23 cellular contexts compared by ENCODE assay signal in the genomic region with DNA sequence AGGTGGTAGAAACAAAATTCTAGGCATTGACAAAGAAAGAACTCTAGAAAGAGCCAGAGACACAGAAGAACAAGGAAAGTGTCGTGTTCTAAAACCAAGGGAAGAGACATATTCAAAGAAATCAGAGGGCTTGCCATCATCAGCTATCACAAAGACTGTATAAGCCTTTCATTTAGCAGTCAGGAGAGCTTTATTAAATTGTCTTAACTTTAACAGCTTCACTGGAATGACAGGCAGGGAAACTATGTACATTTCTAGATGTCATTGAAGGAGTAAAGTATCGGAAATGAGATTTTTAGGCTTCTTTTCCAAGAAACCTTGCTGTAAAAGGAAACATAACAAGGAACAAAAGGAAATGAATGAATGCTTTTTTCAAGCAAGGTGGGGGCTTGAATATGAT. TPM values are rescaled to one million over a fixed set of nuclear protein-coding genes. Genes with fewer than 3 reads are reported as not detected.
"Had no signal": no experiment of that assay in that cellular context is flagged by ENCODE, and none has a peak within 500 bp of the region (broad histone marks: within the 10 kb centered on the region; RNA-seq: fewer than 3 reads in every experiment).

No MANE protein-coding gene starts in this region.

- H3K4me1 Mint-ChIP-seq: central memory CD8-positive, alpha-beta T cell had no signal

- H3K27ac Mint-ChIP-seq: activated naive CD4-positive, alpha-beta T cell treated with anti-CD3 and anti-CD28 coated beads, Interleukin-2, amount 50 U/mL, for 72 hours; activated T-cell treated with anti-CD3 and anti-CD28 coated beads, Interleukin-2, amount 50 U/mL, for 72 hours; natural killer cell; stimulated activated naive CD8-positive, alpha-beta T cell treated with anti-CD3 and anti-CD28 coated beads, Interleukin-15, Interleukin-2, amounts not matched to agents 100 ng/mL and 50 ng/mL, for 24 hours had no signal

- DNase-seq: activated CD4-positive, alpha-beta T cell treated with anti-CD3 and anti-CD28 coated beads for 4 hours; activated CD4-positive, alpha-beta T cell treated with anti-CD3 and anti-CD28 coated beads, Interleukin-2, amount 50 U/mL, for 4 hours; activated naive CD4-positive, alpha-beta T cell; activated T-cell treated with anti-CD3 and anti-CD28 coated beads for 4 hours; activated T-cell treated with anti-CD3 and anti-CD28 coated beads, Interleukin-2, amount 50 U/mL, for 72 hours; dermis blood vessel endothelial cell; effector CD4-positive, alpha-beta T cell; esophagus squamous epithelium; foreskin melanocyte; heart right ventricle; kidney glomerular epithelial cell; lower lobe of right lung; mesendoderm; natural killer cell; right cardiac atrium; spleen; stimulated activated CD4-positive, alpha-beta T cell treated with anti-CD3 and anti-CD28 coated beads, Interleukin-2, amount 100 ng/mL, for 48 hours; substantia nigra; thyroid gland; upper lobe of right lung had no signal

- ATAC-seq: activated naive CD4-positive, alpha-beta T cell treated with anti-CD3 and anti-CD28 coated beads, Interleukin-2, amount 50 U/mL, for 72 hours; activated T-cell treated with anti-CD3 and anti-CD28 coated beads, Interleukin-2, amount 50 U/mL, for 72 hours; heart right ventricle; lower lobe of right lung; natural killer cell; right cardiac atrium; upper lobe of right lung had no signal

- H3K36me3 Mint-ChIP-seq: activated naive CD4-positive, alpha-beta T cell treated with anti-CD3 and anti-CD28 coated beads, Interleukin-2, amount 50 U/mL, for 72 hours; natural killer cell had no signal

- H3K27me3 Mint-ChIP-seq: stimulated activated naive CD8-positive, alpha-beta T cell treated with anti-CD3 and anti-CD28 coated beads, Interleukin-15, Interleukin-2, amounts not matched to agents 100 ng/mL and 50 ng/mL, for 24 hours had no signal

- H3K9me3 Mint-ChIP-seq: activated naive CD4-positive, alpha-beta T cell treated with anti-CD3 and anti-CD28 coated beads, Interleukin-2, amount 50 U/mL, for 72 hours; activated T-cell treated with anti-CD3 and anti-CD28 coated beads, Interleukin-2, amount 50 U/mL, for 72 hours; central memory CD8-positive, alpha-beta T cell; natural killer cell; stimulated activated naive CD8-positive, alpha-beta T cell treated with anti-CD3 and anti-CD28 coated beads, Interleukin-15, Interleukin-2, amounts not matched to agents 100 ng/mL and 50 ng/mL, for 24 hours had no signal

- H3K4me3 Mint-ChIP-seq: activated T-cell treated with anti-CD3 and anti-CD28 coated beads, Interleukin-2, amount 50 U/mL, for 72 hours; central memory CD8-positive, alpha-beta T cell; natural killer cell; stimulated activated naive CD8-positive, alpha-beta T cell treated with anti-CD3 and anti-CD28 coated beads, Interleukin-15, Interleukin-2, amounts not matched to agents 100 ng/mL and 50 ng/mL, for 24 hours had no signal

RNA-seq across cellular contexts. Expression of a gene that starts 15.8 kb away (rescaled TPM):
- total RNA-seq: activated naive CD4-positive, alpha-beta T cell treated with anti-CD3 and anti-CD28 coated beads, Interleukin-2, amount 50 U/mL, for 72 hours had no signal
